In genomic region chr20:25225642-25226432, GRCh38 we compare ENCODE assay signal across 1 cellular context.
TF ChIP-seq lines count a peak whose summit lies in the region.

No MANE protein-coding gene starts in this region.

TF ChIP-seq in H1, 55 proteins besides CTCF, POLR2A, EP300 and RAD21:
- TF ChIP-seq JUN (IDR thresholded peaks at IDR 0.05; ENCODE audit: low read depth, low read length) (no peak), RFX5 (IDR thresholded peaks at IDR 0.05; ENCODE audit: borderline replicate concordance, low read depth, low read length) (no peak), CBX5 (IDR thresholded peaks at IDR 0.05; ENCODE audit: low read depth, low read length) (no peak), YY1 (IDR thresholded peaks at IDR 0.05; ENCODE audit: low read depth, low read length) (no peak), ASH2L (IDR thresholded peaks at IDR 0.05; ENCODE audit: low read length) (no peak), TEAD4 (IDR thresholded peaks at IDR 0.05; ENCODE audit: low read depth, low read length) (no peak), CHD2 (IDR thresholded peaks at IDR 0.05; ENCODE audit: low read length) (no peak)
